In the genomic region with DNA sequence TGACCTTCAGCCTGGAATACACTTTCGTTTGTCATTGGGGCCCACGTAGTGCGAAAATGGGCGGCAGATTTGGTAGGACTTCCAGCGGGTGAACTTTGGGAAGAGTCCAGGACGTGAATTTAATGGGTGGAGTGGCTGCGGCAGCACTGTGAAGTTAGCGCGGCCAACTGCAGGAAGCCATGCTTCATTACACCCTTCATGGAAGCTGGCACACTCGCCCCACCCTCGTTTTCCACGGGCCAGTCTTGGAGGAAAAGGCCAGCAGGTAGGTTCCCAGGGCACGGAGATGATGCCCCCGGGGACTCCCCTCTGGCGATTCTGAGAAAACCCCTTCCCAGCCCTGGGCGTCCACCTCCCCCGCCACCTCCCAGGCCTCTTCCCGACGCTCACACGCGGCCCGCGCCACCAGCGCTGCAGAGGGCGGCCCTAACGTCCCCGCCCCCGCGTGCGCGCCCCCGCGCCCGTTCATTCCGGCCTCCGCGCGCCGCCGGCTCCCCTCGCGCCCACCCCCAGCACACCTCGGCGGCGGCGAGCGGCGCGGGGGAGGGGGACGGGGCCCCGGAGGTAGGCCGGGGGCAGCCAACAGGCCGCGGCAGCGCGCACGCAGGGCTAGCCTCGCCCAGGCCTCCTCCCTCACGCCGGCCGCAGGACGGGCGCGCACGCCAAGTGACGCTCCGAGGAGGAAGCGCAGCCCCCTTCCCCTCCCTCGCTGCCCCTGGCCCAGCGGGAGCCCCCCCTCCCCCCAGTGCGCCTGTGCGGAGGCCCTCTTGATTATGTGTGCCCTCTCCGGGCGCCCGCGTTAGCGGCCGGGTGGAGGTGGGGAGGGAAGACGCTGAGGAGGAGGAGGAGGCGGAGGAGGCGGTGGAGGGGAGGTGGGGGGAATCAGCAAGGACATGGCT, we compare ENCODE assay signal across 8 cellular contexts. TPM values are rescaled to one million over a fixed set of nuclear protein-coding genes. Genes with fewer than 3 reads are reported as not detected.
A peak's percentile ranks its signal among the peaks of the same experiment; 100 is the strongest.
DNase-seq lines count a peak whose midpoint lies in the region; ATAC-seq and TF ChIP-seq lines count a peak whose summit lies in the region.

Gene MLLT10 (plus strand): TSS at position 656 of the 899 bp plus-strand sequence. CDS start 413 bp downstream, outside the sequence.

- intact Hi-C loops in CD4-positive, alpha-beta T cell (cut with DNase I, micrococcal nuclease) = loop anchor here (1.0 to 10.0 kb wide), 5 partner anchors 9 to 785 kb away; partner anchors contain the start of gene SKIDA1 (in 1 of the 2)

- H3K36me3 Mint-ChIP-seq in CD4-positive, alpha-beta T cell (ENCODE audit: low read depth) = peaks cover 33% of the 10 kb centered on the region

- peak within 1 kb of the TSS; percentile 81 for H3K27ac ChIP-seq in CD4-positive, alpha-beta T cell (ENCODE audit: low read depth, low read length)
- H3K27ac ChIP-seq in effector memory CD4-positive, alpha-beta T cell (ENCODE audit: insufficient read depth, low read length, poor library complexity, severe bottlenecking) = peak within 1 kb of the TSS; percentile 68
- H3K27ac ChIP-seq in mesenchymal stem cell (ENCODE audit: low read length, poor library complexity, severe bottlenecking) = peak within 1 kb of the TSS; percentile 95

- peak within 1 kb of the TSS; percentile 86 to 91 for H3K14ac ChIP-seq in mesenchymal stem cell (ENCODE audit: low read length in 2 of 2)

- H4K8ac ChIP-seq in mesenchymal stem cell (ENCODE audit: low read length) = peak within 1 kb of the TSS; percentile 81

- H3K4me1 ChIP-seq in effector memory CD4-positive, alpha-beta T cell (ENCODE audit: control insufficient read depth, insufficient read depth, low read length, poor library complexity, severe bottlenecking) = peaks cover 5% of the 10 kb centered on the region
- peaks cover 9% of the 10 kb centered on the region for H3K4me1 ChIP-seq in mesenchymal stem cell (ENCODE audit: control insufficient read depth, insufficient read depth, low read depth, low read length)

- peak within 1 kb of the TSS; percentile 96 for H3K4me3 Mint-ChIP-seq in CD4-positive, alpha-beta T cell

- H3K9ac ChIP-seq in mesenchymal stem cell (ENCODE audit: low read length) = peak within 1 kb of the TSS; percentile 92

- H2AK5ac ChIP-seq in mesenchymal stem cell (ENCODE audit: low read length, severe bottlenecking) = no peak within 1 kb of the TSS

- H3K27me3 Mint-ChIP-seq in CD4-positive, alpha-beta T cell = no peaks in the 10 kb centered on the region

- peak within 1 kb of the TSS; percentile 94 for H3K4me2 ChIP-seq in mesenchymal stem cell (ENCODE audit: low read length, poor library complexity, severe bottlenecking)

- H3K9me3 Mint-ChIP-seq in CD4-positive, alpha-beta T cell = no peaks in the 10 kb centered on the region

- peak; percentile 30 for TF ChIP-seq CTCF in CD4-positive, alpha-beta T cell (IDR thresholded peaks at IDR 0.05)

- under 1% methylated on average over 50 of the region's 81 CpGs for WGBS in mesenchymal stem cell

- peak within 1 kb of the TSS; percentile 63 for H3K4me3 ChIP-seq in effector memory CD4-positive, alpha-beta T cell (ENCODE audit: insufficient read depth, low read depth, low read length, poor library complexity, severe bottlenecking)
- H3K4me3 ChIP-seq in mesenchymal stem cell (ENCODE audit: insufficient read depth in 1 of 2, low read depth in 1 of 2, low read length in 2 of 2) = peak within 1 kb of the TSS; percentile 81 to 85

- H3K18ac ChIP-seq in mesenchymal stem cell (ENCODE audit: low read depth in 1 of 2, low read length in 2 of 2) = peak within 1 kb of the TSS; percentile 88 to 98

- ATAC-seq in CD4-positive, alpha-beta T cell (ENCODE audit: poor library complexity) = peak; percentile 83
- peak; percentile 81 for ATAC-seq in GM19395 (IDR thresholded peaks at IDR 0.05; ENCODE audit: unreplicated experiment)
- ATAC-seq in HG03558 (IDR thresholded peaks at IDR 0.05; ENCODE audit: extremely low read depth, unreplicated experiment) = peak; percentile 89

- H2AFZ ChIP-seq in mesenchymal stem cell (ENCODE audit: low read depth, low read length) = peak within 1 kb of the TSS; percentile 42

- no peaks in the 10 kb centered on the region for H3K9me3 ChIP-seq in CD4-positive, alpha-beta T cell (ENCODE audit: control insufficient read depth, low read length)
- H3K9me3 ChIP-seq in effector memory CD4-positive, alpha-beta T cell (ENCODE audit: control insufficient read depth, low read length) = no peaks in the 10 kb centered on the region
- H3K9me3 ChIP-seq in mesenchymal stem cell (ENCODE audit: control insufficient read depth, low read length) = no peaks in the 10 kb centered on the region

- H2BK5ac ChIP-seq in mesenchymal stem cell (ENCODE audit: low read depth, low read length, poor library complexity, severe bottlenecking) = peak within 1 kb of the TSS; percentile 84

- peak within 1 kb of the TSS; percentile 77 to 99 for H3K4ac ChIP-seq in mesenchymal stem cell (ENCODE audit: low read depth in 1 of 2, low read length in 2 of 2)

- H2BK15ac ChIP-seq in mesenchymal stem cell (ENCODE audit: low read depth, poor library complexity, severe bottlenecking) = peak within 1 kb of the TSS; percentile 89

- CTCF ChIA-PET in CD4-positive, alpha-beta T cell (lab: Charles Lee) = interaction anchor here (0.8 to 2.2 kb wide), 2 partner anchors 38 to 40 kb away, joined by 3 to 14 read pairs; no protein-coding TSS in a partner anchor

- H4K91ac ChIP-seq in mesenchymal stem cell (ENCODE audit: low read length) = peak within 1 kb of the TSS; percentile 93

- POLR2A ChIA-PET in CD4-positive, alpha-beta T cell (lab: Charles Lee) = interaction anchor here (0.5 to 2.4 kb wide), 10 partner anchors 8 to 903 kb away, joined by 3 to 16 read pairs (median 4); partner anchors contain the start of genes DNAJC1 and SKIDA1

- H3K23ac ChIP-seq in mesenchymal stem cell (ENCODE audit: low read length in 2 of 2) = peak within 1 kb of the TSS in 1 of 2 experiments; percentile 93

- no peaks in the 10 kb centered on the region for H3K27me3 ChIP-seq in CD4-positive, alpha-beta T cell (ENCODE audit: control insufficient read depth, insufficient read depth, low read length)
- no peaks in the 10 kb centered on the region for H3K27me3 ChIP-seq in effector memory CD4-positive, alpha-beta T cell (replicated peaks; ENCODE audit: control insufficient read depth, insufficient read depth, low read length, poor library complexity, severe bottlenecking)
- no peaks in the 10 kb centered on the region for H3K27me3 ChIP-seq in mesenchymal stem cell (ENCODE audit: control insufficient read depth in 1 of 2, insufficient read depth in 1 of 2, low read length in 2 of 2)

- H2BK120ac ChIP-seq in mesenchymal stem cell (ENCODE audit: low read depth, low read length) = peak within 1 kb of the TSS; percentile 99

- no peaks in the 10 kb centered on the region for H3K36me3 ChIP-seq in effector memory CD4-positive, alpha-beta T cell (ENCODE audit: control insufficient read depth, insufficient read depth, low read length)
- H3K36me3 ChIP-seq in mesenchymal stem cell (ENCODE audit: control insufficient read depth in 1 of 2, insufficient read depth in 2 of 2, low read depth in 1 of 2, low read length in 2 of 2) = peaks cover 9 to 22% of the 10 kb centered on the region in 2 experiments

- DNase-seq in CD4-positive, alpha-beta T cell = peak; percentile 81 to 95 (median 90)
- DNase-seq in NK-92 (lab: John Stamatoyannopoulos, UW; ENCODE audit: unreplicated experiment) = peak; percentile 71
- peak; percentile 92 for DNase-seq in activated CD8-positive, alpha-beta memory T cell treated with anti-CD3 and anti-CD28 coated beads for 24 hours
- peak; percentile 86 to 90 (median 89) for DNase-seq in effector memory CD4-positive, alpha-beta T cell
- peak; percentile 95 for DNase-seq in mesenchymal stem cell
- DNase-seq in stimulated activated CD8-positive, alpha-beta memory T cell treated with anti-CD3 and anti-CD28 coated beads, Interleukin-12 subunit alpha, Interleukin-12 subunit beta, amount 100 ng/mL, for 4 hours (ENCODE audit: low read depth) = peak; percentile 87

- H2BK12ac ChIP-seq in mesenchymal stem cell (ENCODE audit: low read length in 2 of 2) = peak within 1 kb of the TSS; percentile 90 to 94

- H3K27ac Mint-ChIP-seq in CD4-positive, alpha-beta T cell = peak within 1 kb of the TSS; percentile 90

- peaks cover 1% of the 10 kb centered on the region for H3K79me1 ChIP-seq in mesenchymal stem cell (replicated peaks; ENCODE audit: low read length, poor library complexity, severe bottlenecking)

- peaks cover 30% of the 10 kb centered on the region for H3K4me1 Mint-ChIP-seq in CD4-positive, alpha-beta T cell (ENCODE audit: low read depth)

RNA-seq across cellular contexts. Expression of gene MLLT10, which starts in this region (rescaled TPM):
- total RNA-seq in CD4-positive, alpha-beta T cell = 10 to 100 TPM; 46.0 to 64.1 TPM
- 29.2 TPM for polyA plus RNA-seq in mesenchymal stem cell (2013, experiment 1 of 2)
- polyA plus RNA-seq in mesenchymal stem cell (2013, experiment 2 of 2) = 30.7 TPM

Comparison
In these comparisons a context has a peak if more than half of its experiments do, and no peak if none do; other contexts are left out.
1. Peak in every context shown above with its lines: DNase-seq, ATAC-seq, H3K4me3 ChIP-seq and H3K27ac ChIP-seq.